Comparison of ENCODE assay signal across 7 cellular contexts in genomic region chr9:98081477-98082219, GRCh38. TPM values are rescaled to one million over a fixed set of nuclear protein-coding genes. Genes with fewer than 3 reads are reported as not detected.
A peak's percentile ranks its signal among the peaks of the same experiment; 100 is the strongest.
DNase-seq lines count a peak whose midpoint lies in the region; ATAC-seq, FAIRE-seq and TF ChIP-seq lines count a peak whose summit lies in the region.

No MANE protein-coding gene starts in this region.

- H4K20me1 ChIP-seq in keratinocyte (ENCODE audit: control insufficient read depth, extremely low read depth, insufficient read depth, low read length), result peaks cover 2% of the 10 kb centered on the region

- no peak overlapping the region for H3K9ac ChIP-seq in keratinocyte (ENCODE audit: control insufficient read depth, extremely low read depth, insufficient read depth, low read length)

- no peaks in the 10 kb centered on the region for H3K27me3 Mint-ChIP-seq in activated T-cell treated with anti-CD3 and anti-CD28 coated beads, Interleukin-2, amount 50 U/mL, for 4 hours (ENCODE audit: low read depth)
- no peaks in the 10 kb centered on the region for H3K27me3 Mint-ChIP-seq in stimulated activated naive B cell treated with anti-CD40 and anti-IgM and Interleukin-4, amounts not matched to agents 10 μg/mL and 1 μg/mL and 100 μg/mL, for 72 hours

- H3K9me3 Mint-ChIP-seq in activated T-cell treated with anti-CD3 and anti-CD28 coated beads, Interleukin-2, amount 50 U/mL, for 4 hours, result no peaks in the 10 kb centered on the region
- no peaks in the 10 kb centered on the region for H3K9me3 Mint-ChIP-seq in stimulated activated naive B cell treated with anti-CD40 and anti-IgM and Interleukin-4, amounts not matched to agents 10 μg/mL and 1 μg/mL and 100 μg/mL, for 72 hours

- H3K27me3 ChIP-seq in keratinocyte (ENCODE audit: control insufficient read depth, extremely low read depth, insufficient read depth, low read length), result no peaks in the 10 kb centered on the region

- peak; percentile 66 for DNase-seq in M059J (ENCODE audit: low read depth)
- DNase-seq in activated T-cell treated with anti-CD3 and anti-CD28 coated beads, Interleukin-2, amount 50 U/mL, for 4 hours, result peak; percentile 46
- no peak for DNase-seq in keratinocyte (ENCODE audit: low read depth, low spot score)
- no peak for DNase-seq in stimulated activated naive B cell treated with anti-CD40 and anti-IgM and Interleukin-4, amounts not matched to agents 10 μg/mL and 1 μg/mL and 100 μg/mL, for 72 hours
- no peak for DNase-seq in frontal cortex (ENCODE audit: low spot score in 2 of 2)

- no peak overlapping the region for H3K4me2 ChIP-seq in keratinocyte (ENCODE audit: control insufficient read depth, extremely low read depth, insufficient read depth, low read depth, low read length)

- ATAC-seq in activated T-cell treated with anti-CD3 and anti-CD28 coated beads, Interleukin-2, amount 50 U/mL, for 4 hours, result peak; percentile 76 to 85
- peak; percentile 57 to 64 for ATAC-seq in stimulated activated naive B cell treated with anti-CD40 and anti-IgM and Interleukin-4, amounts not matched to agents 10 μg/mL and 1 μg/mL and 100 μg/mL, for 72 hours (replicated peaks)
- ATAC-seq in HG02678 (IDR thresholded peaks at IDR 0.05; ENCODE audit: unreplicated experiment) (no peak), GM19467 (IDR thresholded peaks at IDR 0.05; ENCODE audit: unreplicated experiment) (no peak)

- H3K79me2 ChIP-seq in keratinocyte (ENCODE audit: control insufficient read depth, insufficient read depth, low read length), result no peaks in the 10 kb centered on the region

- H3K4me1 Mint-ChIP-seq in activated T-cell treated with anti-CD3 and anti-CD28 coated beads, Interleukin-2, amount 50 U/mL, for 4 hours (ENCODE audit: low read depth), result peaks cover 36% of the 10 kb centered on the region
- peaks cover 13 to 24% of the 10 kb centered on the region in 2 donors for H3K4me1 Mint-ChIP-seq in stimulated activated naive B cell treated with anti-CD40 and anti-IgM and Interleukin-4, amounts not matched to agents 10 μg/mL and 1 μg/mL and 100 μg/mL, for 72 hours

- H3K9me3 ChIP-seq in keratinocyte (ENCODE audit: control insufficient read depth, low read depth, low read length), result no peaks in the 10 kb centered on the region

- FAIRE-seq in keratinocyte (lab: Jason Lieb, UNC) (peak; percentile 75), frontal cortex (lab: Jason Lieb, UNC) (no peak)

- H3K9me1 ChIP-seq in keratinocyte (ENCODE audit: control insufficient read depth, extremely low read depth, insufficient read depth, low read length), result no peaks in the 10 kb centered on the region

- peaks cover 25 to 49% of the 10 kb centered on the region in 2 experiments for H3K36me3 ChIP-seq in keratinocyte (ENCODE audit: control insufficient read depth in 2 of 2, extremely low read depth in 1 of 2, insufficient read depth in 2 of 2, low read length in 2 of 2)

- H3K36me3 Mint-ChIP-seq in activated T-cell treated with anti-CD3 and anti-CD28 coated beads, Interleukin-2, amount 50 U/mL, for 4 hours (ENCODE audit: insufficient read depth), result peaks cover 49% of the 10 kb centered on the region
- H3K36me3 Mint-ChIP-seq in stimulated activated naive B cell treated with anti-CD40 and anti-IgM and Interleukin-4, amounts not matched to agents 10 μg/mL and 1 μg/mL and 100 μg/mL, for 72 hours, result peaks cover 34 to 49% of the 10 kb centered on the region in 2 donors

- no peak overlapping the region for H2AFZ ChIP-seq in keratinocyte (ENCODE audit: control insufficient read depth, low read length)

- TF ChIP-seq CTCF in keratinocyte (optimal IDR thresholded peaks at IDR 0.05 in 1 of 3, IDR thresholded peaks at IDR 0.05 in 1 of 3, conservative IDR thresholded peaks at IDR 0.05 in 1 of 3; ENCODE audit: extremely low read depth in 1 of 3, insufficient read depth in 2 of 3, low read length in 3 of 3), result no peak

- no peak overlapping the region for H3K4me3 ChIP-seq in keratinocyte (ENCODE audit: control insufficient read depth in 2 of 3, extremely low read depth in 1 of 3, insufficient read depth in 2 of 3, low read depth in 1 of 3, low read length in 3 of 3)

- H3K4me1 ChIP-seq in keratinocyte (ENCODE audit: control insufficient read depth, extremely low read depth, insufficient read depth, low read length), result peaks cover 7% of the 10 kb centered on the region

- dilution Hi-C loops in keratinocyte (cut with MboI; ENCODE audit: extremely low pct_ligation_motif_present, low sequenced_read_pairs), result no loop called here

- H3K4me3 Mint-ChIP-seq in activated T-cell treated with anti-CD3 and anti-CD28 coated beads, Interleukin-2, amount 50 U/mL, for 4 hours, result no peak overlapping the region
- no peak overlapping the region for H3K4me3 Mint-ChIP-seq in stimulated activated naive B cell treated with anti-CD40 and anti-IgM and Interleukin-4, amounts not matched to agents 10 μg/mL and 1 μg/mL and 100 μg/mL, for 72 hours

- H3K27ac ChIP-seq in keratinocyte (ENCODE audit: control insufficient read depth, insufficient read depth, low read length), result peak overlapping the region; percentile 1

- peak overlapping the region; percentile 31 for H3K27ac Mint-ChIP-seq in stimulated activated naive B cell treated with anti-CD40 and anti-IgM and Interleukin-4, amounts not matched to agents 10 μg/mL and 1 μg/mL and 100 μg/mL, for 72 hours

RNA-seq across cellular contexts. Expression of gene NANS, which starts 25.1 kb away (rescaled TPM):
- 121 and 135 TPM in 2 replicates for total RNA-seq in M059J (2014; rRNA removed; shearing (Covaris generic))
- total RNA-seq in activated T-cell treated with anti-CD3 and anti-CD28 coated beads, Interleukin-2, amount 50 U/mL, for 4 hours, result 10 to 100 TPM; 48.4 to 57.2 (median 49.1) TPM
- 47.7 to 73.8 TPM (median 63.1 TPM) in 3 replicates for polyA plus RNA-seq in keratinocyte
- 18.5 TPM for polyA plus RNA-seq in keratinocyte (2011; ENCODE audit: low read depth)
- polyA plus RNA-seq in keratinocyte (2011; cell fraction: cytosol; rRNA removed), result 58.0 and 62.8 TPM in 2 replicates
- 41.0 and 45.2 TPM in 2 replicates for polyA plus RNA-seq in keratinocyte (2011; cell fraction: nucleus; rRNA removed)
- polyA plus RNA-seq in keratinocyte (2012; ENCODE audit: low replicate concordance), result 56.7 and 76.0 TPM in 2 replicates
- 40.7 to 53.5 TPM (median 50.1 TPM) in 3 replicates for polyA minus RNA-seq in keratinocyte
- polyA minus RNA-seq in keratinocyte (2011; cell fraction: cytosol; rRNA and poly(A)+ RNA removed), result 30.1 TPM
- 11.8 and 15.7 TPM in 2 replicates for polyA minus RNA-seq in keratinocyte (2011; cell fraction: nucleus; rRNA and poly(A)+ RNA removed)
- 22.8 TPM for total RNA-seq in frontal cortex

RNA-seq across cellular contexts. Expression of gene TRIM14, which starts 37.4 kb away (rescaled TPM):
- 59.0 and 78.0 TPM in 2 replicates for total RNA-seq in M059J (2014; rRNA removed; shearing (Covaris generic))
- total RNA-seq in activated T-cell treated with anti-CD3 and anti-CD28 coated beads, Interleukin-2, amount 50 U/mL, for 4 hours, result 10 to 100 TPM; 30.4 to 40.6 (median 32.5) TPM
- 19.8 to 36.9 TPM (median 22.1 TPM) in 3 replicates for polyA plus RNA-seq in keratinocyte
- 4.5 TPM for polyA plus RNA-seq in keratinocyte (2011; ENCODE audit: low read depth)
- polyA plus RNA-seq in keratinocyte (2011; cell fraction: cytosol; rRNA removed), result 21.0 and 23.3 TPM in 2 replicates
- polyA plus RNA-seq in keratinocyte (2011; cell fraction: nucleus; rRNA removed), result 23.3 and 24.6 TPM in 2 replicates
- polyA plus RNA-seq in keratinocyte (2012; ENCODE audit: low replicate concordance), result 7.4 and 30.1 TPM in 2 replicates
- 18.0 to 38.9 TPM (median 21.8 TPM) in 3 replicates for polyA minus RNA-seq in keratinocyte
- polyA minus RNA-seq in keratinocyte (2011; cell fraction: cytosol; rRNA and poly(A)+ RNA removed), result 18.8 TPM
- polyA minus RNA-seq in keratinocyte (2011; cell fraction: nucleus; rRNA and poly(A)+ RNA removed), result 9.7 and 14.8 TPM in 2 replicates
- 0.82 TPM for total RNA-seq in frontal cortex

Comparison
In these comparisons a context has a peak if more than half of its experiments do, and no peak if none do; other contexts are left out.
1. DNase-seq: peak in M059J (single experiment) and activated T-cell treated with anti-CD3 and anti-CD28 coated beads, Interleukin-2, amount 50 U/mL, for 4 hours (single experiment); none in keratinocyte (single experiment), stimulated activated naive B cell treated with anti-CD40 and anti-IgM and Interleukin-4, amounts not matched to agents 10 μg/mL and 1 μg/mL and 100 μg/mL, for 72 hours (single experiment) and frontal cortex (0 of 2).
2. ATAC-seq: peak in activated T-cell treated with anti-CD3 and anti-CD28 coated beads, Interleukin-2, amount 50 U/mL, for 4 hours (2 of 2) and stimulated activated naive B cell treated with anti-CD40 and anti-IgM and Interleukin-4, amounts not matched to agents 10 μg/mL and 1 μg/mL and 100 μg/mL, for 72 hours (2 of 2); none in HG02678 (single experiment) and GM19467 (single experiment).
3. RNA of gene TRIM14, which starts 37.4 kb away (total RNA-seq): 59.0 to 78.0 TPM in M059J and 30.4 to 40.6 TPM in activated T-cell treated with anti-CD3 and anti-CD28 coated beads, Interleukin-2, amount 50 U/mL, for 4 hours; 0.82 TPM in frontal cortex (single experiment); every median in the first group is over 10 times any median in the second.